Comparison of ENCODE assay signal across 1 cellular context in genomic region chr1:67338642-67339041, GRCh38.
TF ChIP-seq lines count a peak whose summit lies in the region.

No MANE protein-coding gene starts in this region.

TF ChIP-seq in IMR-90, 13 proteins besides CTCF, POLR2A, EP300 and RAD21 (continued from another document):
- TF ChIP-seq USF2 (IDR thresholded peaks at IDR 0.05; ENCODE audit: low read depth, low read length) (no peak), RCOR1 (IDR thresholded peaks at IDR 0.05; ENCODE audit: insufficient replicate concordance, low read length) (no peak)
TF ChIP-seq in IMR-90: peak in this region for 0.
